ENCODE assay signal across 17 cellular contexts in the genomic region with DNA sequence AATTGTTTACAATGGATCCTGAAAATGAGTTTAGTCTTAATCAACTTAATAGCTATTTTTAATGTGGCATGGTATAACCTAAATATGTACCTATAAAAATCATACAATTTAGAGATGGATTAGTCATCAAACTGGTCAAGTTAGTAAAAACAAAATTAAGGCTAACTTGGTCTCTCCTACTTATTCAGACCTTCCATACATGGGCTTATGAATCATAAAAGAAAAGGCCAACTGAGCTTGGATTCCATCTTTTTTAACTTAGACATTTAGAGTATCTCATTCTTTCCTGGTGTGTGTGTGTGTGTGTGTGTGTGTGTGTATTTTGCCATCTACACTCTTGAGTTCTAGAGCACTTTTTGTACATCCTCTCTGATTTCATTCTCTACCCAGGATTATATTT.
"Had no signal": no experiment of that assay in that cellular context is flagged by ENCODE, and none has a peak within 500 bp of the region (broad histone marks: within the 10 kb centered on the region; RNA-seq: fewer than 3 reads in every experiment).

No MANE protein-coding gene starts in this region.

- H3K4me1 Mint-ChIP-seq: naive thymus-derived CD8-positive, alpha-beta T cell had no signal

- H3K36me3 ChIP-seq: left ventricle myocardium inferior, neutrophil, right atrium auricular region had no signal

- H3K27me3 ChIP-seq: neutrophil, right atrium auricular region, uterus had no signal

- H3K27me3 Mint-ChIP-seq: progenitor cell of endocrine pancreas had no signal

- H3K9me3 ChIP-seq: left ventricle myocardium inferior, neutrophil, right atrium auricular region, uterus had no signal

- H3K27ac Mint-ChIP-seq: activated CD4-positive, alpha-beta memory T cell treated with anti-CD3 and anti-CD28 coated beads for 36 hours; activated T-cell treated with anti-CD3 and anti-CD28 coated beads, Interleukin-2, amount 50 U/mL, for 72 hours; naive thymus-derived CD8-positive, alpha-beta T cell; progenitor cell of endocrine pancreas had no signal

- H3K36me3 Mint-ChIP-seq: activated CD4-positive, alpha-beta memory T cell treated with anti-CD3 and anti-CD28 coated beads for 36 hours; naive thymus-derived CD8-positive, alpha-beta T cell had no signal

- ATAC-seq: esophagus mucosa; naive thymus-derived CD8-positive, alpha-beta T cell had no signal

- H3K4me3 Mint-ChIP-seq: activated CD4-positive, alpha-beta memory T cell treated with anti-CD3 and anti-CD28 coated beads for 36 hours; activated T-cell treated with anti-CD3 and anti-CD28 coated beads, Interleukin-2, amount 50 U/mL, for 72 hours; naive thymus-derived CD8-positive, alpha-beta T cell had no signal

- FAIRE-seq: colon, kidney had no signal

- H3K4me3 ChIP-seq: left ventricle myocardium inferior, right atrium auricular region, smooth muscle cell, uterus had no signal

- DNase-seq: activated CD4-positive, alpha-beta memory T cell treated with anti-CD3 and anti-CD28 coated beads for 36 hours; activated CD4-positive, CD25-positive, alpha-beta regulatory T cell treated with anti-CD3 and anti-CD28 coated beads, Interleukin-2, amount 50 U/mL, for 72 hours; activated gamma-delta T cell treated with Interleukin-2 at 50 U/mL for 16 hours; activated T-cell treated with anti-CD3 and anti-CD28 coated beads, Interleukin-2, amount 50 U/mL, for 72 hours; caudate nucleus; hippocampal formation; kidney; left ventricle myocardium inferior; mesenchymal stem cell; naive thymus-derived CD8-positive, alpha-beta T cell; uterus had no signal

- H3K9me3 Mint-ChIP-seq: activated CD4-positive, alpha-beta memory T cell treated with anti-CD3 and anti-CD28 coated beads for 36 hours had no signal

- H3K4me1 ChIP-seq: left ventricle myocardium inferior, right atrium auricular region, uterus had no signal

- H3K4me2 ChIP-seq: smooth muscle cell had no signal
